In the genomic region with DNA sequence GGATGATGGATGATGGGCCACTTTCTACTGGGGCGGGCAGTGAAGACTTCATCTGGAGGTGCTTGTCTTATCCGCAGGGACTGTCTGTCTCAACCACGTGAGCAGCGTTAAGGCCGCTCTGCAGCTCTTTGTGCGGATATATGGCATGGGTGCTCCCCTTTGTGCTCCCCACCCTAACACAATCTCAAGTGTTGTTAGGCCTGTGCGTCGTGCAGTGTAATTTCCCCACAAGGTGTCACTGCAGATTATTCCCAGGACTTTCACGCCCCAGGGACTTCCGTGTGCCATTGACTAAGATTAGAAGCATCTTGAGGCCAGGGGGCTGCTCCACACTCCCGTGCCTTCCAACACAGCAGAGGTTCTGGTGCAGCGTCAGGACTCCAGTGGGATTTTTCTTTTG, we compare ENCODE assay signal across 10 cellular contexts.
"Had no signal": no experiment of that assay in that cellular context is flagged by ENCODE, and none has a peak within 500 bp of the region (broad histone marks: within the 10 kb centered on the region; RNA-seq: fewer than 3 reads in every experiment).

No MANE protein-coding gene starts in this region.

- DNase-seq: activated naive CD4-positive, alpha-beta T cell treated with anti-CD3 and anti-CD28 coated beads, Interleukin-2, amount 50 U/mL, for 16 hours; activated T-cell treated with anti-CD3 and anti-CD28 coated beads, Interleukin-2, amount 50 U/mL, for 1 hour; cortex of kidney; effector memory CD4-positive, alpha-beta T cell; hypothalamus; thyroid gland; uterus had no signal

- H3K4me3 ChIP-seq: adrenal gland, skin epidermis, thyroid gland, uterus had no signal

- H3K27me3 ChIP-seq: adrenal gland, thyroid gland, uterus had no signal

- H3K27ac ChIP-seq: thyroid gland, uterus had no signal

- H3K36me3 ChIP-seq: thyroid gland, uterus had no signal

- H3K9me3 ChIP-seq: adrenal gland, thyroid gland, uterus had no signal

- ATAC-seq: naive thymus-derived CD4-positive, alpha-beta T cell had no signal
